7 cellular contexts compared by ENCODE assay signal in the genomic region with DNA sequence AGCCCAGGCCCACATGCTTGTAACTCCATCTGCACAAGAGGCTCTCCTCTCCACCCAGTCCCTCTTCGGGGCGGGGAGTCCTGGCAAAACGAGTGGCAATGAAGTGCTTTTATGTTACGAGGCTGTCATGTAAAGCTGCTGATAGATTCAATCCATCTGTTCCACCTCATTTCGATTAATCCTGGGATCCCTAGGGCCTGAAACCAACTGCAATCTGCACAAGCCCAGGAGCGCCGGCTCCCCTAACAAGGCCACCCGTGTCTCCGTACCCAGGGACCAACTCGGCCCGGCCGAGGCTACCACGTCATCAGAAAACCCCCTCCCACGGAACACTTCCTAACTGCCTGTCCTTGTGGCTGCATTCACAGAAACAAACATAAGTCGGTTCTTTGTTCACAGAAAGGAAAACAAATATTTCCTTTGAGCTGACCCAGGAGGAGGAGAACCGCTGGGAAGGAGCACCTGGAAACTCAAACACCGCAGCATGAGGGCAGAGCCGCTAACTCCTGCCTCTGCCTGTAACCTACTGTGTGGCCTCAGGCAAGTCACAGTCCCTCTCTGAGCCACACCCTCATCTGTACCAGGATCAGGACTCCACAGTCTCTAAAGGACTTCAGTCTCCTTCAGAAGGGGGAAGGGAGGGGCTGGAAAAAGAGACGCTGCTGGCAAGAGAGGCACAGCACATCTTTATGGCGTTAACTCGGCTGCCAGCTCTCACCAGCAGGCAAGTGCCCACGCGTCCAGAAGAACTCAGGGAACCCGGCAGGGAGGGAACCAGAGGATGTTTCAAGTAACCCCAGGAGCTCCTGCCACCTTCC. TPM values are rescaled to one million over a fixed set of nuclear protein-coding genes. Genes with fewer than 3 reads are reported as not detected.
DNase-seq lines count a peak whose midpoint lies in the region; ATAC-seq and TF ChIP-seq lines count a peak whose summit lies in the region.

No MANE protein-coding gene starts in this region.

- DNase-seq in Panc1 (ENCODE audit: low read depth, low spot score) = no peak
- DNase-seq in effector CD4-positive, alpha-beta T cell = peak; percentile 42
- DNase-seq in stimulated activated CD8-positive, alpha-beta memory T cell treated with anti-CD3 and anti-CD28 coated beads, Interleukin-4, amount 100 ng/mL, for 48 hours = peak; percentile 69
- no peak for DNase-seq in T-helper 9 cell
- no peak for DNase-seq in G401 (ENCODE audit: low spot score)
- DNase-seq in GM10266 (ENCODE audit: extremely low spot score) = no peak

- POLR2A ChIA-PET in HEK293 (lab: Yijun Ruan, JAX) (no interaction called here), Panc1 (lab: Charles Lee) (no interaction called here)

- H3K27ac ChIP-seq in HEK293 (ENCODE audit: extremely low read depth, low read depth, low read length) = no peak overlapping the region
- peak overlapping the region; percentile 67 for H3K27ac ChIP-seq in Panc1 (ENCODE audit: low read length)

- H3K27me3 ChIP-seq in Panc1 (ENCODE audit: control insufficient read depth, insufficient read depth, low read length) = no peaks in the 10 kb centered on the region

- in situ Hi-C loops in Panc1 (cut with HindIII; ENCODE audit: low pct_unique_long_range_greater_than_20kb, low sequenced_read_pairs) (no loop called here), G401 (cut with HindIII; ENCODE audit: low sequenced_read_pairs) (no loop called here)

- H3K4me1 ChIP-seq in HEK293 (ENCODE audit: control insufficient read depth, insufficient read depth, low read length) (peaks cover 31% of the 10 kb centered on the region), Panc1 (ENCODE audit: control insufficient read depth, insufficient read depth, low read length) (peaks cover 69% of the 10 kb centered on the region)

- intact Hi-C loops in Panc1 (cut with micrococcal nuclease; ENCODE audit: unreplicated experiment) = no loop called here

- TF ChIP-seq CTCF in HEK293 (tag by site-specific recombination; IDR thresholded peaks at IDR 0.05) (no peak), Panc1 (IDR thresholded peaks at IDR 0.05) (no peak), GM10266 (IDR thresholded peaks at IDR 0.05; ENCODE audit: control insufficient read depth, insufficient read depth, low read depth, missing control alignments) (no peak)

- peak; percentile 49 for ATAC-seq in Panc1

- no TSS peak for BruUV-seq in Panc1 (replicated peaks; lab: Mats Ljungman, UMichigan)

- CTCF ChIA-PET in HEK293 (lab: Yijun Ruan, JAX) = interaction anchor here (1.1 kb wide), 1 partner anchor 45 kb away, joined by 3 read pairs; no protein-coding TSS in a partner anchor
- CTCF ChIA-PET in Panc1 (lab: Charles Lee) = no interaction called here

- H3K4me3 ChIP-seq in HEK293 (ENCODE audit: low read depth, low read length) (no peak overlapping the region), Panc1 (ENCODE audit: low read depth in 2 of 2, low read length in 2 of 2) (0 out of 4 replicates have a peak overlapping the region, but pooled peaks of 1 of the 2 experiments have one; percentile 3)

- no peaks in the 10 kb centered on the region for H3K9me3 ChIP-seq in HEK293 (ENCODE audit: control insufficient read depth, insufficient read depth, low read depth, low read length)
- H3K9me3 ChIP-seq in Panc1 (ENCODE audit: control insufficient read depth, insufficient read depth, low read depth, low read length) = no peaks in the 10 kb centered on the region

- H3K36me3 ChIP-seq in HEK293 (ENCODE audit: control insufficient read depth in 2 of 2, insufficient read depth in 1 of 2, low read length in 2 of 2) (no peaks in the 10 kb centered on the region), Panc1 (ENCODE audit: control insufficient read depth, insufficient read depth, low read length) (no peaks in the 10 kb centered on the region)

TF ChIP-seq in HEK293, 187 proteins besides CTCF, POLR2A, EP300 and RAD21 (continues in another document):
- TF ChIP-seq KLF16 (tag by site-specific recombination; IDR thresholded peaks at IDR 0.05) = no peak
- TF ChIP-seq ZBTB17 (tag by site-specific recombination; IDR thresholded peaks at IDR 0.05) = 0 out of 2 replicates have a peak, but pooled peaks have one; percentile 17
- TF ChIP-seq, protein P1, sequence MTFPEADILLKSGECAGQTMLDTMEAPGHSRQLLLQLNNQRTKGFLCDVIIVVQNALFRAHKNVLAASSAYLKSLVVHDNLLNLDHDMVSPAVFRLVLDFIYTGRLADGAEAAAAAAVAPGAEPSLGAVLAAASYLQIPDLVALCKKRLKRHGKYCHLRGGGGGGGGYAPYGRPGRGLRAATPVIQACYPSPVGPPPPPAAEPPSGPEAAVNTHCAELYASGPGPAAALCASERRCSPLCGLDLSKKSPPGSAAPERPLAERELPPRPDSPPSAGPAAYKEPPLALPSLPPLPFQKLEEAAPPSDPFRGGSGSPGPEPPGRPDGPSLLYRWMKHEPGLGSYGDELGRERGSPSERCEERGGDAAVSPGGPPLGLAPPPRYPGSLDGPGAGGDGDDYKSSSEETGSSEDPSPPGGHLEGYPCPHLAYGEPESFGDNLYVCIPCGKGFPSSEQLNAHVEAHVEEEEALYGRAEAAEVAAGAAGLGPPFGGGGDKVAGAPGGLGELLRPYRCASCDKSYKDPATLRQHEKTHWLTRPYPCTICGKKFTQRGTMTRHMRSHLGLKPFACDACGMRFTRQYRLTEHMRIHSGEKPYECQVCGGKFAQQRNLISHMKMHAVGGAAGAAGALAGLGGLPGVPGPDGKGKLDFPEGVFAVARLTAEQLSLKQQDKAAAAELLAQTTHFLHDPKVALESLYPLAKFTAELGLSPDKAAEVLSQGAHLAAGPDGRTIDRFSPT (tag by site-specific recombination; IDR thresholded peaks at IDR 0.05) = 0 out of 2 replicates have a peak, but pooled peaks have one; percentile 15
- TF ChIP-seq ZBTB7A (tag by site-specific recombination; IDR thresholded peaks at IDR 0.05; ENCODE audit: low read depth) = no peak
- TF ChIP-seq TCF7L2 (IDR thresholded peaks at IDR 0.05; ENCODE audit: borderline replicate concordance, low read depth, low read length) = no peak
- TF ChIP-seq ZNF239 (tag by site-specific recombination; IDR thresholded peaks at IDR 0.05) = no peak
- TF ChIP-seq ZEB2 (tag by site-specific recombination; IDR thresholded peaks at IDR 0.05) = no peak
- TF ChIP-seq ZNF658 (tag by site-specific recombination; IDR thresholded peaks at IDR 0.05) = no peak
- TF ChIP-seq ZNF792 (tag by site-specific recombination; IDR thresholded peaks at IDR 0.05) = no peak
- no peak for TF ChIP-seq ZNF621 (tag by site-specific recombination; IDR thresholded peaks at IDR 0.05)
- TF ChIP-seq ZNF140 (tag by site-specific recombination; IDR thresholded peaks at IDR 0.05) = no peak
- TF ChIP-seq ZNF394 (tag by site-specific recombination; IDR thresholded peaks at IDR 0.05; ENCODE audit: borderline replicate concordance) = peak; percentile 21; the same call in 1 of the 2 replicates
- TF ChIP-seq ZNF830 (tag by site-specific recombination; IDR thresholded peaks at IDR 0.05; ENCODE audit: low read depth) = no peak
- TF ChIP-seq ZNF677 (tag by site-specific recombination; IDR thresholded peaks at IDR 0.05) = no peak
- TF ChIP-seq ZNF138 (tag by site-specific recombination; IDR thresholded peaks at IDR 0.05; ENCODE audit: borderline replicate concordance) = no peak
- TF ChIP-seq, protein P2, sequence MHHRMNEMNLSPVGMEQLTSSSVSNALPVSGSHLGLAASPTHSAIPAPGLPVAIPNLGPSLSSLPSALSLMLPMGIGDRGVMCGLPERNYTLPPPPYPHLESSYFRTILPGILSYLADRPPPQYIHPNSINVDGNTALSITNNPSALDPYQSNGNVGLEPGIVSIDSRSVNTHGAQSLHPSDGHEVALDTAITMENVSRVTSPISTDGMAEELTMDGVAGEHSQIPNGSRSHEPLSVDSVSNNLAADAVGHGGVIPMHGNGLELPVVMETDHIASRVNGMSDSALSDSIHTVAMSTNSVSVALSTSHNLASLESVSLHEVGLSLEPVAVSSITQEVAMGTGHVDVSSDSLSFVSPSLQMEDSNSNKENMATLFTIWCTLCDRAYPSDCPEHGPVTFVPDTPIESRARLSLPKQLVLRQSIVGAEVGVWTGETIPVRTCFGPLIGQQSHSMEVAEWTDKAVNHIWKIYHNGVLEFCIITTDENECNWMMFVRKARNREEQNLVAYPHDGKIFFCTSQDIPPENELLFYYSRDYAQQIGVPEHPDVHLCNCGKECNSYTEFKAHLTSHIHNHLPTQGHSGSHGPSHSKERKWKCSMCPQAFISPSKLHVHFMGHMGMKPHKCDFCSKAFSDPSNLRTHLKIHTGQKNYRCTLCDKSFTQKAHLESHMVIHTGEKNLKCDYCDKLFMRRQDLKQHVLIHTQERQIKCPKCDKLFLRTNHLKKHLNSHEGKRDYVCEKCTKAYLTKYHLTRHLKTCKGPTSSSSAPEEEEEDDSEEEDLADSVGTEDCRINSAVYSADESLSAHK (tag by site-specific recombination; IDR thresholded peaks at IDR 0.05) = peak; percentile 95
- TF ChIP-seq KLF1 (tag by site-specific recombination; IDR thresholded peaks at IDR 0.05) = no peak
- TF ChIP-seq WT1 (tag by site-specific recombination; IDR thresholded peaks at IDR 0.05) = no peak
- TF ChIP-seq, protein P3, sequence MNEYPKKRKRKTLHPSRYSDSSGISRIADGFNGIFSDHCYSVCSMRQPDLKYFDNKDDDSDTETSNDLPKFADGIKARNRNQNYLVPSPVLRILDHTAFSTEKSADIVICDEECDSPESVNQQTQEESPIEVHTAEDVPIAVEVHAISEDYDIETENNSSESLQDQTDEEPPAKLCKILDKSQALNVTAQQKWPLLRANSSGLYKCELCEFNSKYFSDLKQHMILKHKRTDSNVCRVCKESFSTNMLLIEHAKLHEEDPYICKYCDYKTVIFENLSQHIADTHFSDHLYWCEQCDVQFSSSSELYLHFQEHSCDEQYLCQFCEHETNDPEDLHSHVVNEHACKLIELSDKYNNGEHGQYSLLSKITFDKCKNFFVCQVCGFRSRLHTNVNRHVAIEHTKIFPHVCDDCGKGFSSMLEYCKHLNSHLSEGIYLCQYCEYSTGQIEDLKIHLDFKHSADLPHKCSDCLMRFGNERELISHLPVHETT (tag by site-specific recombination; IDR thresholded peaks at IDR 0.05) = no peak
- TF ChIP-seq, protein P4, sequence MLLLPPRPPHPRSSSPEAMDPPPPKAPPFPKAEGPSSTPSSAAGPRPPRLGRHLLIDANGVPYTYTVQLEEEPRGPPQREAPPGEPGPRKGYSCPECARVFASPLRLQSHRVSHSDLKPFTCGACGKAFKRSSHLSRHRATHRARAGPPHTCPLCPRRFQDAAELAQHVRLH (tag by site-specific recombination; IDR thresholded peaks at IDR 0.05) = 0 out of 2 replicates have a peak, but pooled peaks have one; percentile 18
- TF ChIP-seq ZBTB21 (tag by site-specific recombination; IDR thresholded peaks at IDR 0.05) = no peak
- no peak for TF ChIP-seq HOXA7 (CRISPR knock-in tag; IDR thresholded peaks at IDR 0.05; ENCODE audit: borderline replicate concordance)

RNA-seq across cellular contexts. Expression of a gene that starts 47.8 kb away (rescaled TPM):
- total RNA-seq in Panc1 (2021; ENCODE audit: unreplicated experiment) = 21.3 TPM
- 20.1 TPM for polyA plus RNA-seq in Panc1 (2012; ENCODE audit: insufficient read length)
- total RNA-seq in G401 (2014; rRNA removed; shearing (Covaris generic)) = 14.0 and 16.9 TPM in 2 replicates

Comparison
In these comparisons a context has a peak if more than half of its experiments do, and no peak if none do; other contexts are left out.
1. DNase-seq: peak in effector CD4-positive, alpha-beta T cell (single experiment) and stimulated activated CD8-positive, alpha-beta memory T cell treated with anti-CD3 and anti-CD28 coated beads, Interleukin-4, amount 100 ng/mL, for 48 hours (single experiment); none in Panc1 (single experiment), T-helper 9 cell (single experiment), G401 (single experiment) and GM10266 (single experiment).